16 cellular contexts compared by ENCODE assay signal in genomic region chr4:182862921-182863320, GRCh38. TPM values are rescaled to one million over a fixed set of nuclear protein-coding genes. Genes with fewer than 3 reads are reported as not detected.
A peak's percentile ranks its signal among the peaks of the same experiment; 100 is the strongest.
DNase-seq lines count a peak whose midpoint lies in the region; ATAC-seq, FAIRE-seq and TF ChIP-seq lines count a peak whose summit lies in the region.
"Had no signal": no experiment of that assay in that cellular context is flagged by ENCODE, and none has a peak within 500 bp of the region (broad histone marks: within the 10 kb centered on the region; RNA-seq: fewer than 3 reads in every experiment).

No MANE protein-coding gene starts in this region.

- H3K4me3 Mint-ChIP-seq in MCF 10A (ENCODE audit: unreplicated experiment), result no peak overlapping the region
- no peak overlapping the region for H3K4me3 Mint-ChIP-seq in stimulated activated memory B cell treated with anti-CD40 and anti-IgM and Interleukin-4, amounts not matched to agents 10 μg/mL and 1 μg/mL and 100 μg/mL, for 72 hours
- H3K4me3 Mint-ChIP-seq: activated CD8-positive, alpha-beta memory T cell treated with anti-CD3 and anti-CD28 coated beads, Interleukin-2, amount 10 ng/mL, durations not matched to agents 7 days and 5 days; activated naive CD4-positive, alpha-beta T cell treated with anti-CD3 and anti-CD28 coated beads, Interleukin-2, amount 50 U/mL, for 24 hours; CD8-positive, alpha-beta memory T cell had no signal

- CTCF ChIA-PET in MCF 10A (lab: Yijun Ruan, JAX) (no interaction called here), HepG2 (lab: Yijun Ruan, JAX; ENCODE audit: low intra/inter-chr PET ratio, low total read pairs) (interaction anchor here (2.1 kb wide), 1 partner anchor 62 kb away, joined by 17 read pairs; no protein-coding TSS in a partner anchor), SK-N-SH (lab: Yijun Ruan, JAX) (no interaction called here)

- no peaks in the 10 kb centered on the region for H3K4me1 Mint-ChIP-seq in MCF 10A (ENCODE audit: insufficient read depth, unreplicated experiment)
- H3K4me1 Mint-ChIP-seq in stimulated activated memory B cell treated with anti-CD40 and anti-IgM and Interleukin-4, amounts not matched to agents 10 μg/mL and 1 μg/mL and 100 μg/mL, for 72 hours, result no peaks in the 10 kb centered on the region
- H3K4me1 Mint-ChIP-seq: activated CD8-positive, alpha-beta memory T cell treated with anti-CD3 and anti-CD28 coated beads, Interleukin-2, amount 10 ng/mL, durations not matched to agents 7 days and 5 days; activated naive CD4-positive, alpha-beta T cell treated with anti-CD3 and anti-CD28 coated beads, Interleukin-2, amount 50 U/mL, for 24 hours; CD8-positive, alpha-beta memory T cell had no signal

- H3K27me3 ChIP-seq in breast epithelium, result no peaks in the 10 kb centered on the region
- H3K27me3 ChIP-seq in HepG2 (ENCODE audit: control insufficient read depth in 1 of 2, insufficient read depth in 2 of 2, low read length in 2 of 2), result no peaks in the 10 kb centered on the region
- no peaks in the 10 kb centered on the region for H3K27me3 ChIP-seq in SK-N-SH (ENCODE audit: insufficient read depth)
- H3K27me3 ChIP-seq: sigmoid colon, SJCRH30 had no signal

- H3F3A ChIP-seq in SK-N-SH (replicated peaks; ENCODE audit: insufficient read depth), result no peaks in the 10 kb centered on the region

- FAIRE-seq in HepG2 (lab: Jason Lieb, UNC), result no peak

- H3K9me3 Mint-ChIP-seq in MCF 10A (ENCODE audit: unreplicated experiment), result no peaks in the 10 kb centered on the region
- peaks cover 6% of the 10 kb centered on the region for H3K9me3 Mint-ChIP-seq in stimulated activated memory B cell treated with anti-CD40 and anti-IgM and Interleukin-4, amounts not matched to agents 10 μg/mL and 1 μg/mL and 100 μg/mL, for 72 hours
- H3K9me3 Mint-ChIP-seq: activated naive CD4-positive, alpha-beta T cell treated with anti-CD3 and anti-CD28 coated beads, Interleukin-2, amount 50 U/mL, for 24 hours had no signal

- H3K9me2 ChIP-seq in SK-N-SH, result no peaks in the 10 kb centered on the region

- H2AFZ ChIP-seq in HepG2 (ENCODE audit: low read length) (no peak overlapping the region), SK-N-SH (ENCODE audit: low read depth) (no peak overlapping the region)

- ATAC-seq in HepG2 (peak; percentile 21; the same call in 2 of the 3 replicates), GM21723 (IDR thresholded peaks at IDR 0.05; ENCODE audit: unreplicated experiment) (no peak)
- no peak for ATAC-seq in stimulated activated memory B cell treated with anti-CD40 and anti-IgM and Interleukin-4, amounts not matched to agents 10 μg/mL and 1 μg/mL and 100 μg/mL, for 72 hours
- ATAC-seq: activated CD8-positive, alpha-beta memory T cell treated with anti-CD3 and anti-CD28 coated beads, Interleukin-2, amount 10 ng/mL, durations not matched to agents 7 days and 5 days had no signal

- no TSS peak for BruUV-seq in MCF 10A (replicated peaks; lab: Mats Ljungman, UMichigan)
- no TSS peak for BruUV-seq in HepG2 (replicated peaks; lab: Mats Ljungman, UMichigan)

- H3K9ac ChIP-seq in HepG2 (ENCODE audit: insufficient read depth, low read depth, low read length), result no peak overlapping the region
- no peak overlapping the region for H3K9ac ChIP-seq in SK-N-SH

- no peaks in the 10 kb centered on the region for H3K27me3 Mint-ChIP-seq in MCF 10A (ENCODE audit: insufficient read depth, unreplicated experiment)
- peaks cover 16% of the 10 kb centered on the region for H3K27me3 Mint-ChIP-seq in stimulated activated memory B cell treated with anti-CD40 and anti-IgM and Interleukin-4, amounts not matched to agents 10 μg/mL and 1 μg/mL and 100 μg/mL, for 72 hours
- H3K27me3 Mint-ChIP-seq: activated CD8-positive, alpha-beta memory T cell treated with anti-CD3 and anti-CD28 coated beads, Interleukin-2, amount 10 ng/mL, durations not matched to agents 7 days and 5 days; activated naive CD4-positive, alpha-beta T cell treated with anti-CD3 and anti-CD28 coated beads, Interleukin-2, amount 50 U/mL, for 24 hours; CD8-positive, alpha-beta memory T cell had no signal

- H3K36me3 Mint-ChIP-seq in MCF 10A (ENCODE audit: insufficient read depth, unreplicated experiment), result no peaks in the 10 kb centered on the region
- H3K36me3 Mint-ChIP-seq in stimulated activated memory B cell treated with anti-CD40 and anti-IgM and Interleukin-4, amounts not matched to agents 10 μg/mL and 1 μg/mL and 100 μg/mL, for 72 hours, result peaks cover 15% of the 10 kb centered on the region
- H3K36me3 Mint-ChIP-seq: activated CD8-positive, alpha-beta memory T cell treated with anti-CD3 and anti-CD28 coated beads, Interleukin-2, amount 10 ng/mL, durations not matched to agents 7 days and 5 days; activated naive CD4-positive, alpha-beta T cell treated with anti-CD3 and anti-CD28 coated beads, Interleukin-2, amount 50 U/mL, for 24 hours had no signal

- intact Hi-C loops in breast epithelium (cut with DNase I; ENCODE audit: low total_unique reads), result no loop called here
- intact Hi-C loops in MCF 10A (cut with micrococcal nuclease), result no loop called here
- intact Hi-C loops in HepG2 (cut with micrococcal nuclease; ENCODE audit: unreplicated experiment), result loop anchor here (2.0 kb wide), 2 partner anchors 14 to 62 kb away; no protein-coding TSS in a partner anchor

- H3K36me3 ChIP-seq in breast epithelium, result no peaks in the 10 kb centered on the region
- no peaks in the 10 kb centered on the region for H3K36me3 ChIP-seq in HepG2 (replicated peaks in 1 of 2; ENCODE audit: control insufficient read depth in 1 of 2, insufficient read depth in 2 of 2, low read length in 2 of 2)
- H3K36me3 ChIP-seq in SK-N-SH (replicated peaks in 1 of 2; ENCODE audit: control insufficient read depth in 1 of 2, insufficient read depth in 2 of 2, low read length in 1 of 2), result no peaks in the 10 kb centered on the region
- H3K36me3 ChIP-seq: sigmoid colon, SJCRH30, thoracic aorta had no signal

- POLR2A ChIA-PET in MCF 10A (lab: Yijun Ruan, JAX), result no interaction called here
- POLR2A ChIA-PET in HepG2 (lab: Yijun Ruan, JAX), result no interaction called here
- POLR2A ChIA-PET in SK-N-SH (lab: Yijun Ruan, JAX), result no interaction called here

- TF ChIP-seq EP300 in HepG2 (IDR thresholded peaks at IDR 0.05; ENCODE audit: low read depth in 2 of 2, low read length in 2 of 2) (no peak), HepG2 (CRISPR knock-in tag; IDR thresholded peaks at IDR 0.05; ENCODE audit: borderline replicate concordance) (no peak), SK-N-SH (IDR thresholded peaks at IDR 0.05; ENCODE audit: borderline replicate concordance in 1 of 2, low read depth in 1 of 2, low read length in 1 of 2) (no peak)

- H3K4me3 ChIP-seq in breast epithelium (peak overlapping the region in 2 of 3 donors; percentile 19 to 26), HepG2 (replicated peaks in 1 of 3; ENCODE audit: insufficient read depth in 1 of 3, low read depth in 2 of 3, low read length in 3 of 3) (no peak overlapping the region), SK-N-SH (ENCODE audit: low read depth in 2 of 2, low read length in 1 of 2) (no peak overlapping the region)
- H3K4me3 ChIP-seq: sigmoid colon, SJCRH30, thoracic aorta had no signal

- in situ Hi-C loops in HepG2 (cut with HindIII; ENCODE audit: extremely low pct_ligation_motif_present, low pct_unique_long_range_greater_than_20kb), result no loop called here

- H3K9me3 ChIP-seq in breast epithelium (no peaks in the 10 kb centered on the region), HepG2 (ENCODE audit: low read length) (no peaks in the 10 kb centered on the region), SK-N-SH (no peaks in the 10 kb centered on the region)
- H3K9me3 ChIP-seq: sigmoid colon, SJCRH30, thoracic aorta had no signal

- H3K4me1 ChIP-seq in breast epithelium (no peaks in the 10 kb centered on the region), HepG2 (ENCODE audit: insufficient read depth, low read length) (peaks cover 19% of the 10 kb centered on the region), SK-N-SH (ENCODE audit: control insufficient read depth in 1 of 2, insufficient read depth in 2 of 2, low read depth in 1 of 2, low read length in 1 of 2) (peaks cover 0 to 6% of the 10 kb centered on the region in 2 experiments; a peak in 2 of 4 replicates)
- H3K4me1 ChIP-seq: sigmoid colon, SJCRH30 had no signal

- DNase-seq in breast epithelium (ENCODE audit: low spot score in 2 of 2), result no peak
- DNase-seq in MCF 10A (ENCODE audit: unreplicated experiment), result no peak
- DNase-seq in RPMI8226, result peak; percentile 6
- DNase-seq in HepG2 (ENCODE audit: low spot score), result no peak
- DNase-seq in NCI-H1048 (lab: John Stamatoyannopoulos, UW), result no peak
- DNase-seq in SK-N-SH, result no peak
- DNase-seq: activated CD8-positive, alpha-beta memory T cell treated with anti-CD3 and anti-CD28 coated beads, Interleukin-2, amount 10 ng/mL, durations not matched to agents 7 days and 5 days; CD8-positive, alpha-beta memory T cell; NCI-H526 treated with DMSO at 0.1 percent for 48 hours; sigmoid colon; SJCRH30 had no signal

- H3K79me2 ChIP-seq in HepG2 (ENCODE audit: insufficient read depth, low read length) (no peaks in the 10 kb centered on the region), SK-N-SH (ENCODE audit: insufficient read depth) (no peaks in the 10 kb centered on the region)

- no peaks in the 10 kb centered on the region for H4K20me1 ChIP-seq in HepG2 (ENCODE audit: insufficient read depth, low read length)
- H4K20me1 ChIP-seq in SK-N-SH (ENCODE audit: insufficient read depth), result no peaks in the 10 kb centered on the region

- H3K4me2 ChIP-seq in HepG2 (ENCODE audit: low read depth, low read length) (no peak overlapping the region), SK-N-SH (no peak overlapping the region)

- TF ChIP-seq CTCF in breast epithelium (IDR thresholded peaks at IDR 0.05) (no peak), MCF 10A (IDR thresholded peaks at IDR 0.05; ENCODE audit: unreplicated experiment) (no peak), HepG2 (CRISPR knock-in tag; IDR thresholded peaks at IDR 0.05) (no peak), SK-N-SH (IDR thresholded peaks at IDR 0.05) (no peak)

- TF ChIP-seq POLR2A in breast epithelium (IDR thresholded peaks at IDR 0.05), result no peak
- TF ChIP-seq POLR2A in HepG2 (IDR thresholded peaks at IDR 0.05; ENCODE audit: insufficient read depth in 1 of 2, low read depth in 2 of 2, low read length in 2 of 2), result no peak

- H3K27ac ChIP-seq in breast epithelium (no peak overlapping the region), HepG2 (ENCODE audit: extremely low read length, insufficient read depth, low read length) (no peak overlapping the region), SK-N-SH (ENCODE audit: low read depth in 2 of 2, low read length in 1 of 2) (no peak overlapping the region)
- H3K27ac ChIP-seq: 22Rv1, sigmoid colon, SJCRH30, thoracic aorta had no signal

- 92% methylated on average over 10 of the region's 12 CpGs for WGBS in HepG2 (ENCODE audit: low lambda C conversion rate)
- WGBS in SK-N-SH (ENCODE audit: low lambda C conversion rate), result 92% methylated on average over 8 of the region's 12 CpGs

- TF ChIP-seq RAD21 in HepG2 (CRISPR knock-in tag; IDR thresholded peaks at IDR 0.05) (no peak), SK-N-SH (IDR thresholded peaks at IDR 0.05; ENCODE audit: low read length) (no peak)

- H3K27ac Mint-ChIP-seq in MCF 10A (ENCODE audit: low read depth, unreplicated experiment), result no peak overlapping the region
- H3K27ac Mint-ChIP-seq in stimulated activated memory B cell treated with anti-CD40 and anti-IgM and Interleukin-4, amounts not matched to agents 10 μg/mL and 1 μg/mL and 100 μg/mL, for 72 hours, result no peak overlapping the region
- H3K27ac Mint-ChIP-seq: activated CD8-positive, alpha-beta memory T cell treated with anti-CD3 and anti-CD28 coated beads, Interleukin-2, amount 10 ng/mL, durations not matched to agents 7 days and 5 days; activated naive CD4-positive, alpha-beta T cell treated with anti-CD3 and anti-CD28 coated beads, Interleukin-2, amount 50 U/mL, for 24 hours; CD8-positive, alpha-beta memory T cell had no signal

RNA-seq across cellular contexts. Expression of gene DCTD, which starts 54.3 kb away (rescaled TPM):
- total RNA-seq in breast epithelium (10 to 100 TPM; 46.0 to 75.2 (median 48.2) TPM), MCF 10A (2022) (168 and 180 TPM in 2 replicates), HepG2 (2016; rRNA removed; fragmentation: Illumina TruSeq; extraction: Trizol) (67.2 and 85.1 TPM in 2 replicates)
- total RNA-seq in HepG2 (2016; cell fraction: cytosol; rRNA removed; fragmentation: Illumina TruSeq; extraction: Trizol; ENCODE audit: low read depth), result 93.2 and 97.9 TPM in 2 replicates
- 65.6 and 88.0 TPM in 2 replicates for total RNA-seq in HepG2 (2016; cell fraction: insoluble cytoplasmic fraction; rRNA removed; fragmentation: Illumina TruSeq; extraction: Trizol)
- total RNA-seq in HepG2 (2016; cell fraction: membrane; rRNA removed; fragmentation: Illumina TruSeq; extraction: Trizol), result 145 and 146 TPM in 2 replicates
- total RNA-seq in HepG2 (2016; cell fraction: nucleus; rRNA removed; fragmentation: Illumina TruSeq; extraction: Trizol), result 60.7 and 77.4 TPM in 2 replicates
- polyA plus RNA-seq in HepG2 (2011; rRNA removed) (94.2 and 95.3 TPM in 2 replicates), SK-N-SH (2012; rRNA removed) (123 and 145 TPM in 2 replicates)
- polyA plus RNA-seq in HepG2 (2011; cell fraction: cytosol; rRNA removed), result 90.5 and 102 TPM in 2 replicates
- polyA plus RNA-seq in HepG2 (2011; cell fraction: nucleus; rRNA removed), result 153 and 172 TPM in 2 replicates
- polyA plus RNA-seq in HepG2 (2012), result 117 and 124 TPM in 2 replicates
- polyA plus RNA-seq in HepG2 (2016; cell fraction: cytosol; fragmentation: Illumina TruSeq; extraction: Trizol; ENCODE audit: low read depth), result 108 and 123 TPM in 2 replicates
- polyA plus RNA-seq in HepG2 (2016; cell fraction: insoluble cytoplasmic fraction; fragmentation: Illumina TruSeq; extraction: Trizol; ENCODE audit: low read depth), result 93.0 and 99.9 TPM in 2 replicates
- polyA plus RNA-seq in HepG2 (2016; cell fraction: membrane; fragmentation: Illumina TruSeq; extraction: Trizol; ENCODE audit: low read depth), result 161 and 166 TPM in 2 replicates
- 128 and 143 TPM in 2 replicates for polyA plus RNA-seq in HepG2 (2016; cell fraction: nucleus; fragmentation: Illumina TruSeq; extraction: Trizol; ENCODE audit: insufficient read depth, low read depth)
- 48.3 and 75.7 TPM in 2 replicates for polyA minus RNA-seq in HepG2 (2011; rRNA and poly(A)+ RNA removed; ENCODE audit: low replicate concordance)
- 40.4 and 40.8 TPM in 2 replicates for polyA minus RNA-seq in HepG2 (2011; cell fraction: cytosol; rRNA and poly(A)+ RNA removed)
- 85.5 and 94.6 TPM in 2 replicates for polyA minus RNA-seq in HepG2 (2011; cell fraction: nucleus; rRNA and poly(A)+ RNA removed)
- 144 and 145 TPM in 2 replicates for polyA plus RNA-seq in SK-N-SH (2012; cell fraction: cytosol; rRNA removed)
- 170 and 193 TPM in 2 replicates for polyA plus RNA-seq in SK-N-SH (2012; cell fraction: nucleus; rRNA removed)

Comparison
In these comparisons a context has a peak if more than half of its experiments do, and no peak if none do; other contexts are left out.
1. H3K4me3 ChIP-seq: peak in breast epithelium (2 of 3); none in HepG2 (0 of 3) and SK-N-SH (0 of 2).